ENCODE assay signal across 20 cellular contexts in genomic region chr17:60857521-60857920, GRCh38.
DNase-seq lines count a peak whose midpoint lies in the region; FAIRE-seq and TF ChIP-seq lines count a peak whose summit lies in the region.
"Had no signal": no experiment of that assay in that cellular context is flagged by ENCODE, and none has a peak within 500 bp of the region (broad histone marks: within the 10 kb centered on the region; RNA-seq: fewer than 3 reads in every experiment).

No MANE protein-coding gene starts in this region.

- in situ Hi-C loops in GM23248 (cut with MboI), result no loop called here

- no peaks in the 10 kb centered on the region for H3K79me1 ChIP-seq in neuronal stem cell (ENCODE audit: low read depth, low read length)

- H3K4me1 ChIP-seq in neuronal stem cell (ENCODE audit: control insufficient read depth in 2 of 2, insufficient read depth in 1 of 2, low read depth in 1 of 2, low read length in 2 of 2) (no peaks in the 10 kb centered on the region), GM23248 (ENCODE audit: insufficient read depth) (no peaks in the 10 kb centered on the region)
- H3K4me1 ChIP-seq: BE2C had no signal

- H3K4ac ChIP-seq in neuronal stem cell (ENCODE audit: low read length), result no peak overlapping the region

- intact Hi-C loops in CD14-positive monocyte (cut with micrococcal nuclease), result no loop called here

- no peak overlapping the region for H2BK5ac ChIP-seq in neuronal stem cell (ENCODE audit: low read length)

- peaks cover 0 to 12% of the 10 kb centered on the region in 2 donors for H3K9me3 ChIP-seq in neuronal stem cell (replicated peaks in 1 of 2; ENCODE audit: control insufficient read depth in 2 of 2, insufficient read depth in 1 of 2, low read depth in 1 of 2, low read length in 2 of 2)
- H3K9me3 ChIP-seq in GM23248 (ENCODE audit: low read depth), result no peaks in the 10 kb centered on the region
- H3K9me3 ChIP-seq: BE2C, HAP-1 had no signal

- no CpG with 5 or more reads among the region's 4 CpGs for WGBS in neuronal stem cell (ENCODE audit: extremely low coverage in 2 of 2, insufficient read length in 2 of 2, insufficient replicate concordance in 1 of 2), 2 donors
- WGBS in GM23248 (ENCODE audit: low coverage in 1 of 2, low lambda C conversion rate in 2 of 2, missing lambda C conversion rate in 2 of 2), 2 experiments, result 52 to 54% methylated on average over 4 of the region's 4 CpGs

- H3K79me2 ChIP-seq in GM23248 (ENCODE audit: insufficient read depth), result no peaks in the 10 kb centered on the region

- H3K9ac ChIP-seq in neuronal stem cell (ENCODE audit: low read depth, low read length, poor library complexity) (no peak overlapping the region), GM23248 (no peak overlapping the region)

- H2AK5ac ChIP-seq in neuronal stem cell (ENCODE audit: low read depth, low read length), result no peak overlapping the region

- no peaks in the 10 kb centered on the region for H3K27me3 Mint-ChIP-seq in CD14-positive monocyte (ENCODE audit: low read depth in 3 of 3)

- H4K20me1 ChIP-seq in GM23248 (ENCODE audit: insufficient read depth), result no peaks in the 10 kb centered on the region

- peaks cover 6% of the 10 kb centered on the region for H3K4me1 Mint-ChIP-seq in CD14-positive monocyte

- H4K91ac ChIP-seq in neuronal stem cell (ENCODE audit: low read depth, low read length, poor library complexity), result no peak overlapping the region

- H3K23ac ChIP-seq in neuronal stem cell (ENCODE audit: low read depth, low read length, poor library complexity), result no peak overlapping the region

- H3K4me3 ChIP-seq in neuronal stem cell (ENCODE audit: low read length in 2 of 2) (no peak overlapping the region), GM23248 (no peak overlapping the region)
- H3K4me3 ChIP-seq: HAP-1 had no signal

- H2AFZ ChIP-seq in neuronal stem cell (ENCODE audit: low read length) (peak overlapping the region; percentile 48), GM23248 (no peak overlapping the region)

- H3K27ac ChIP-seq in neuronal stem cell (replicated peaks; ENCODE audit: low read length), result no peak overlapping the region
- H3K27ac ChIP-seq in GM23248, result no peak overlapping the region
- H3K27ac ChIP-seq: C4-2B had no signal

- peaks cover 0 to 5% (median 4%) of the 10 kb centered on the region in 7 donors for H3K9me3 Mint-ChIP-seq in CD14-positive monocyte

- TF ChIP-seq CTCF in CD14-positive monocyte (IDR thresholded peaks at IDR 0.05) (no peak), GM10266 (IDR thresholded peaks at IDR 0.05; ENCODE audit: control insufficient read depth, insufficient read depth, low read depth, missing control alignments) (no peak)

- no peak overlapping the region for H3K27ac Mint-ChIP-seq in CD14-positive monocyte
- H3K27ac Mint-ChIP-seq: CD8-positive, alpha-beta T cell had no signal

- no peak overlapping the region for H4K8ac ChIP-seq in neuronal stem cell (ENCODE audit: low read depth, low read length)

- H2BK12ac ChIP-seq in neuronal stem cell (ENCODE audit: low read length), result no peak overlapping the region

- H3K14ac ChIP-seq in neuronal stem cell (ENCODE audit: low read length), result no peak overlapping the region

- H3K9me2 ChIP-seq in GM23248 (ENCODE audit: insufficient read depth), result no peaks in the 10 kb centered on the region

- H3K18ac ChIP-seq in neuronal stem cell (ENCODE audit: low read length), result no peak overlapping the region

- H3K27me3 ChIP-seq in neuronal stem cell (ENCODE audit: control insufficient read depth in 3 of 3, insufficient read depth in 3 of 3, low read depth in 1 of 3, low read length in 3 of 3) (no peaks in the 10 kb centered on the region), GM23248 (replicated peaks; ENCODE audit: insufficient read depth) (no peaks in the 10 kb centered on the region)
- H3K27me3 ChIP-seq: BE2C had no signal

- H3K36me3 ChIP-seq in neuronal stem cell (replicated peaks in 1 of 2; ENCODE audit: control insufficient read depth in 2 of 2, insufficient read depth in 2 of 2, low read length in 2 of 2) (no peaks in the 10 kb centered on the region), GM23248 (ENCODE audit: low read depth) (no peaks in the 10 kb centered on the region)
- H3K36me3 ChIP-seq: BE2C, HAP-1 had no signal

- H3K4me3 Mint-ChIP-seq in CD14-positive monocyte, result no peak overlapping the region
- H3K4me3 Mint-ChIP-seq: CD8-positive, alpha-beta T cell had no signal

- peak; percentile 29 for DNase-seq in NCI-H69 (lab: John Stamatoyannopoulos, UW)
- DNase-seq in globus pallidus (ENCODE audit: low spot score), result peak; percentile 54
- DNase-seq in neuronal stem cell (ENCODE audit: low spot score), result no peak
- DNase-seq in urothelium cell line (ENCODE audit: low spot score), result no peak
- DNase-seq in CD14-positive monocyte (ENCODE audit: low spot score), result no peak
- DNase-seq in GM23248, result no peak
- DNase-seq in GM10266 (ENCODE audit: extremely low spot score), result no peak
- DNase-seq: BE2C; CD8-positive, alpha-beta T cell; COR-L47; DMS153; DMS79 treated with DMSO at 0.1 percent for 48 hours; EL had no signal

- H2BK120ac ChIP-seq in neuronal stem cell (ENCODE audit: low read depth, low read length), result no peak overlapping the region

- no peaks in the 10 kb centered on the region for H3K36me3 Mint-ChIP-seq in CD14-positive monocyte

- no peaks in the 10 kb centered on the region for H3F3A ChIP-seq in GM23248 (ENCODE audit: insufficient read depth)

- H3K4me2 ChIP-seq in neuronal stem cell (ENCODE audit: insufficient read depth, low read length, poor library complexity, severe bottlenecking) (no peak overlapping the region), GM23248 (ENCODE audit: unreplicated experiment) (no peak overlapping the region)

- FAIRE-seq in urothelium cell line (lab: Jason Lieb, UNC), result peak; percentile 13
- FAIRE-seq: A204.1, D721Med, G401.6, GM12892, H1 had no signal

- no peak overlapping the region for H2BK15ac ChIP-seq in neuronal stem cell (ENCODE audit: low read length)

Comparison
In these comparisons a context has a peak if more than half of its experiments do, and no peak if none do; other contexts are left out.
1. DNase-seq: peak in NCI-H69 (single experiment) and globus pallidus (single experiment); none in neuronal stem cell (single experiment), urothelium cell line (single experiment), CD14-positive monocyte (single experiment), GM23248 (single experiment) and GM10266 (single experiment).